In the genomic region with DNA sequence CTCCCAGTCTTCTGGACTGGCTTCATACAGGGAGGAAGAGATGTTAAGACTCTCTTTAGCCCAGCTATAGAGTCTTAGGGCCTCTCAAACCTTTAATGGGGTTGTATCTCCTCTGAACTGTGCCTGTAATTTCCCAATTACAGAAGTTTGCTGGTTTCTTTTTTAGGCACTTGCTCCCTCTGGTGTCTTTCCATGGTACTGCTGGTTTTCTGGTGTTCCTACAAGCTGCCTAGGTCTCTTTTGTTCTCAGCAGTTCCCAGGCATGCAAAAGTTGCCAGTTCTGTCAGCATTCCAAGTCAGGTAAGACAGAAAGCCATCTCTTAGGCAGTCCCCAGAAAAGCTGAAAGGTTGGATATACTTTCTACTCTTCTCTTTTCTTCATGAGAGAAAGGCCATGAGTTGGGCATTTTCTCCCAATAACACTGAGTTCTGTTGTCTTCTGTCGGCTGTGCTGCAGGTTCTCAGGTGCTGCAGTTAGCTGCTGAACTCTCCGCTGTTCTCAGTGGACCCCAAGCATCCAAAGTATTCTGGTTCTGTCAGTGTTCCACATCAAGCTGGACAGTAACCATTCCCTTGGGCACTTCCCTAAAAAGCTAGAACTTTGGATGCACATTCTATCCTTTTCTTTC, we compare ENCODE assay signal across 8 cellular contexts. TPM values are rescaled to one million over a fixed set of nuclear protein-coding genes. Genes with fewer than 3 reads are reported as not detected.
DNase-seq lines count a peak whose midpoint lies in the region; ATAC-seq and TF ChIP-seq lines count a peak whose summit lies in the region.

No MANE protein-coding gene starts in this region.

- H3K9me3 Mint-ChIP-seq in CD14-positive monocyte: peaks cover 10 to 24% (median 15%) of the 10 kb centered on the region in 7 donors
- H3K9me3 Mint-ChIP-seq in activated B cell treated with CpG ODN at 0.5 μM for 24 hours: peaks cover 12% of the 10 kb centered on the region

- peaks cover 0 to 1% (median 0%) of the 10 kb centered on the region in 3 donors for H3K27me3 Mint-ChIP-seq in CD14-positive monocyte (ENCODE audit: low read depth in 3 of 3)
- H3K27me3 Mint-ChIP-seq in activated B cell treated with CpG ODN at 0.5 μM for 24 hours: no peaks in the 10 kb centered on the region

- no peak overlapping the region for H3K4me3 Mint-ChIP-seq in CD14-positive monocyte
- no peak overlapping the region for H3K4me3 Mint-ChIP-seq in activated B cell treated with CpG ODN at 0.5 μM for 24 hours

- POLR2A ChIA-PET in activated B cell treated with CpG ODN at 0.5 μM for 24 hours (lab: Charles Lee): no interaction called here

- ATAC-seq in GM18867 (IDR thresholded peaks at IDR 0.05; ENCODE audit: unreplicated experiment): peak; percentile 50
- ATAC-seq in activated B cell treated with CpG ODN at 0.5 μM for 24 hours (ENCODE audit: low read depth): peak; percentile 61
- ATAC-seq in omental fat pad (ENCODE audit: low FRiP score): no peak
- ATAC-seq in GM18505 (IDR thresholded peaks at IDR 0.05; ENCODE audit: unreplicated experiment): no peak
- no peak for ATAC-seq in HG03521 (IDR thresholded peaks at IDR 0.05; ENCODE audit: unreplicated experiment)

- peaks cover 2 to 10% of the 10 kb centered on the region in 2 donors for H3K36me3 Mint-ChIP-seq in CD14-positive monocyte
- peaks cover 28% of the 10 kb centered on the region for H3K36me3 Mint-ChIP-seq in activated B cell treated with CpG ODN at 0.5 μM for 24 hours (ENCODE audit: low read depth)

- DNase-seq in CD14-positive monocyte (ENCODE audit: low spot score) (no peak), NCI-H2081 treated with DMSO at 0.1 percent for 48 hours (lab: John Stamatoyannopoulos, UW) (peak; percentile 28), activated B cell treated with CpG ODN at 0.5 μM for 24 hours (no peak), erythroblast (lab: John Stamatoyannopoulos, UW) (peak; percentile 64 to 79), omental fat pad (ENCODE audit: low spot score) (peak; percentile 32)

- no peak for TF ChIP-seq POLR2A in erythroblast (IDR thresholded peaks at IDR 0.05; ENCODE audit: low read length)
- TF ChIP-seq POLR2A in GM18505 (IDR thresholded peaks at IDR 0.05; ENCODE audit: borderline replicate concordance, extremely low read depth, insufficient read depth, insufficient read length): no peak

- H3K4me1 Mint-ChIP-seq in CD14-positive monocyte: peaks cover 15% of the 10 kb centered on the region
- no peaks in the 10 kb centered on the region for H3K4me1 Mint-ChIP-seq in activated B cell treated with CpG ODN at 0.5 μM for 24 hours

- CTCF ChIA-PET in activated B cell treated with CpG ODN at 0.5 μM for 24 hours (lab: Charles Lee): interaction anchor here (0.6 to 3.1 kb wide), 13 partner anchors 11 to 747 kb away, joined by 3 to 19 read pairs (median 3); partner anchors contain the start of gene EPHB3

- H3K27ac Mint-ChIP-seq in CD14-positive monocyte (peak overlapping the region in 4 of 7 donors; percentile 4 to 76 (median 48)), activated B cell treated with CpG ODN at 0.5 μM for 24 hours (no peak overlapping the region)

- intact Hi-C loops in CD14-positive monocyte (cut with micrococcal nuclease) (no loop called here), activated B cell treated with CpG ODN at 0.5 μM for 24 hours (cut with micrococcal nuclease) (loop anchor here (1.0 to 5.0 kb wide), 3 partner anchors 132 to 361 kb away; no protein-coding TSS in a partner anchor)

- TF ChIP-seq CTCF in CD14-positive monocyte (IDR thresholded peaks at IDR 0.05) (peak; percentile 82), activated B cell treated with CpG ODN at 0.5 μM for 24 hours (IDR thresholded peaks at IDR 0.05) (peak; percentile 28), omental fat pad (IDR thresholded peaks at IDR 0.05) (no peak)

RNA-seq across cellular contexts. Expression of gene EHHADH, which starts 54.4 kb away (rescaled TPM):
- polyA plus RNA-seq in CD14-positive monocyte: 1 to 10 TPM; 1.1 to 1.5 TPM
- total RNA-seq in activated B cell treated with CpG ODN at 0.5 μM for 24 hours (1.1 and 1.7 TPM in 2 replicates), omental fat pad (10 to 100 TPM in 2 of 4 donors, 1 to 10 TPM in 2; 6.3 to 11.0 (median 9.1) TPM)

RNA-seq across cellular contexts. Expression of gene MAP3K13, which starts 54.7 kb away (rescaled TPM):
- polyA plus RNA-seq in CD14-positive monocyte: 10 to 100 TPM; 30.9 to 34.2 TPM
- total RNA-seq in activated B cell treated with CpG ODN at 0.5 μM for 24 hours: 10.5 and 10.6 TPM in 2 replicates
- total RNA-seq in omental fat pad: 10 to 100 TPM; 12.4 to 17.8 (median 16.3) TPM

Comparison
In these comparisons a context has a peak if more than half of its experiments do, and no peak if none do; other contexts are left out.
1. DNase-seq: peak in NCI-H2081 treated with DMSO at 0.1 percent for 48 hours (single experiment), erythroblast (2 of 2) and omental fat pad (single experiment); none in CD14-positive monocyte (single experiment) and activated B cell treated with CpG ODN at 0.5 μM for 24 hours (single experiment).
2. CTCF ChIP-seq: peak in CD14-positive monocyte (single experiment) and activated B cell treated with CpG ODN at 0.5 μM for 24 hours (single experiment); none in omental fat pad (0 of 3).
3. ATAC-seq: peak in GM18867 (single experiment) and activated B cell treated with CpG ODN at 0.5 μM for 24 hours (single experiment); none in omental fat pad (single experiment), GM18505 (single experiment) and HG03521 (single experiment).